ENCODE assay signal across 9 cellular contexts in the genomic region with DNA sequence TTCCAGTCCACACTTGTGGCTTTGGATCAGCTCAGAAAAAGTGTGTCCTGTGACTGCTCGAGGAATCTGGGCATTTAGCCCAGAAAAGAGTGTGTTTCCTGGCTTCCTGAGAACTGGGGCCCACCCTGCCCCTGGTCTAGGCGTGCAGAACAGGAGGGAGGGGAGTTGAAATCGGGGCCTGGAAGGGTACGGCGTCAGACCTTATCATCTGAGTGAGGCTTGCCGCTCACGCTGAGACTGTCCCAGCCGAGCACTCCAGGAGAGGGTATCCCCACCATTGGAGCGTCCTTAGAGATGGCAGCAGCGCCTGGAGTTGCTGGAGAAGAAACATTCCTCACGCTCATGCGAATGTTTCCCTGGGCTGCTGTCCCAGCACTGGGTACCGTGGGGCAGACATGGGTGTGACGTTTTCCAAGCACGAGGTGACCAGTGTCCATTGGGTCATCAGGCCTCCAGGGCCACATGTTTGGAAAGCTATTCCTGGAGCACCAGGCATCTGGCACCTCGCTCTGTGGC. TPM values are rescaled to one million over a fixed set of nuclear protein-coding genes. Genes with fewer than 3 reads are reported as not detected.
A peak's percentile ranks its signal among the peaks of the same experiment; 100 is the strongest.
DNase-seq lines count a peak whose midpoint lies in the region; ATAC-seq and TF ChIP-seq lines count a peak whose summit lies in the region.
"Had no signal": no experiment of that assay in that cellular context is flagged by ENCODE, and none has a peak within 500 bp of the region (broad histone marks: within the 10 kb centered on the region; RNA-seq: fewer than 3 reads in every experiment).

No MANE protein-coding gene starts in this region.

- no peaks in the 10 kb centered on the region for H3K9me3 Mint-ChIP-seq in activated B cell treated with CpG ODN at 0.5 μM for 24 hours
- H3K9me3 Mint-ChIP-seq in glutamatergic neuron (ENCODE audit: unreplicated experiment), result peaks cover 4% of the 10 kb centered on the region
- no peaks in the 10 kb centered on the region for H3K9me3 Mint-ChIP-seq in activated CD4-positive, alpha-beta T cell treated with anti-CD3 and anti-CD28 coated beads for 36 hours (ENCODE audit: low read depth)
- H3K9me3 Mint-ChIP-seq: activated naive CD4-positive, alpha-beta T cell treated with anti-CD3 and anti-CD28 coated beads, Interleukin-2, amount 50 U/mL, for 24 hours had no signal

- H3K4me1 Mint-ChIP-seq in activated B cell treated with CpG ODN at 0.5 μM for 24 hours (peaks cover 87% of the 10 kb centered on the region), glutamatergic neuron (ENCODE audit: low read depth, unreplicated experiment) (no peaks in the 10 kb centered on the region)
- peaks cover under 1% of the 10 kb centered on the region for H3K4me1 Mint-ChIP-seq in activated CD4-positive, alpha-beta T cell treated with anti-CD3 and anti-CD28 coated beads for 36 hours
- H3K4me1 Mint-ChIP-seq: activated naive CD4-positive, alpha-beta T cell treated with anti-CD3 and anti-CD28 coated beads, Interleukin-2, amount 50 U/mL, for 24 hours had no signal

- ATAC-seq in activated B cell treated with CpG ODN at 0.5 μM for 24 hours (ENCODE audit: low read depth), result no peak
- no peak for ATAC-seq in activated CD4-positive, alpha-beta T cell treated with anti-CD3 and anti-CD28 coated beads for 36 hours

- H3K4me3 ChIP-seq in rectal smooth muscle tissue (ENCODE audit: low read length), result no peak overlapping the region

- peak overlapping the region; percentile 51 for H3K27ac ChIP-seq in rectal smooth muscle tissue (ENCODE audit: low read depth, low read length)

- H3K36me3 ChIP-seq in rectal smooth muscle tissue (ENCODE audit: control insufficient read depth, insufficient read depth, low read length), result no peaks in the 10 kb centered on the region

- H3K4me1 ChIP-seq in rectal smooth muscle tissue (ENCODE audit: control insufficient read depth, insufficient read depth, low read length), result peaks cover 28% of the 10 kb centered on the region

- H3K36me3 Mint-ChIP-seq in activated B cell treated with CpG ODN at 0.5 μM for 24 hours (ENCODE audit: low read depth) (peaks cover 14% of the 10 kb centered on the region), glutamatergic neuron (ENCODE audit: unreplicated experiment) (no peaks in the 10 kb centered on the region)
- no peaks in the 10 kb centered on the region for H3K36me3 Mint-ChIP-seq in activated CD4-positive, alpha-beta T cell treated with anti-CD3 and anti-CD28 coated beads for 36 hours (ENCODE audit: low read depth)
- H3K36me3 Mint-ChIP-seq: activated naive CD4-positive, alpha-beta T cell treated with anti-CD3 and anti-CD28 coated beads, Interleukin-2, amount 50 U/mL, for 24 hours had no signal

- H3K9ac ChIP-seq in rectal smooth muscle tissue (ENCODE audit: low read length), result no peak overlapping the region

- CTCF ChIA-PET in activated B cell treated with CpG ODN at 0.5 μM for 24 hours (lab: Charles Lee), result no interaction called here
- CTCF ChIA-PET in activated CD4-positive, alpha-beta T cell treated with anti-CD3 and anti-CD28 coated beads for 36 hours (lab: Charles Lee), result no interaction called here

- intact Hi-C loops in activated B cell treated with CpG ODN at 0.5 μM for 24 hours (cut with micrococcal nuclease), result no loop called here
- intact Hi-C loops in activated CD4-positive, alpha-beta T cell treated with anti-CD3 and anti-CD28 coated beads for 36 hours (cut with DNase I, micrococcal nuclease), result no loop called here

- TF ChIP-seq CTCF in activated B cell treated with CpG ODN at 0.5 μM for 24 hours (IDR thresholded peaks at IDR 0.05) (no peak), glutamatergic neuron (IDR thresholded peaks at IDR 0.05; ENCODE audit: partially characterized antibody, unreplicated experiment) (no peak)

- POLR2A ChIA-PET in activated B cell treated with CpG ODN at 0.5 μM for 24 hours (lab: Charles Lee), result no interaction called here
- POLR2A ChIA-PET in activated CD4-positive, alpha-beta T cell treated with anti-CD3 and anti-CD28 coated beads for 36 hours (lab: Charles Lee), result no interaction called here

- peak in 8 of 14 donors; percentile 22 to 61 (median 44) for DNase-seq in C1 segment of cervical spinal cord (lab: John Stamatoyannopoulos, UW)
- DNase-seq in activated B cell treated with CpG ODN at 0.5 μM for 24 hours, result no peak
- DNase-seq in glomerular visceral epithelial cell (ENCODE audit: extremely low spot score), result peak; percentile 92
- DNase-seq in glutamatergic neuron, result no peak
- no peak for DNase-seq in activated CD4-positive, alpha-beta T cell treated with anti-CD3 and anti-CD28 coated beads for 36 hours
- no peak for DNase-seq in DMS53 treated with DMSO at 0.1 percent for 48 hours (lab: John Stamatoyannopoulos, UW; ENCODE audit: unreplicated experiment)
- DNase-seq in DMS79 (lab: John Stamatoyannopoulos, UW), result no peak

- H3K27ac Mint-ChIP-seq in activated B cell treated with CpG ODN at 0.5 μM for 24 hours (peak overlapping the region; percentile 65), glutamatergic neuron (ENCODE audit: unreplicated experiment) (no peak overlapping the region)
- no peak overlapping the region for H3K27ac Mint-ChIP-seq in activated CD4-positive, alpha-beta T cell treated with anti-CD3 and anti-CD28 coated beads for 36 hours
- H3K27ac Mint-ChIP-seq: activated naive CD4-positive, alpha-beta T cell treated with anti-CD3 and anti-CD28 coated beads, Interleukin-2, amount 50 U/mL, for 24 hours had no signal

- H3K4me3 Mint-ChIP-seq in activated B cell treated with CpG ODN at 0.5 μM for 24 hours, result no peak overlapping the region
- no peak overlapping the region for H3K4me3 Mint-ChIP-seq in glutamatergic neuron (ENCODE audit: unreplicated experiment)
- no peak overlapping the region for H3K4me3 Mint-ChIP-seq in activated CD4-positive, alpha-beta T cell treated with anti-CD3 and anti-CD28 coated beads for 36 hours
- H3K4me3 Mint-ChIP-seq: activated naive CD4-positive, alpha-beta T cell treated with anti-CD3 and anti-CD28 coated beads, Interleukin-2, amount 50 U/mL, for 24 hours had no signal

- H3K27me3 ChIP-seq in rectal smooth muscle tissue (ENCODE audit: control insufficient read depth, insufficient read depth, low read length), result no peaks in the 10 kb centered on the region

- H3K27me3 Mint-ChIP-seq in activated B cell treated with CpG ODN at 0.5 μM for 24 hours (no peaks in the 10 kb centered on the region), glutamatergic neuron (ENCODE audit: unreplicated experiment) (peaks cover 3% of the 10 kb centered on the region)
- H3K27me3 Mint-ChIP-seq in activated CD4-positive, alpha-beta T cell treated with anti-CD3 and anti-CD28 coated beads for 36 hours, result no peaks in the 10 kb centered on the region
- H3K27me3 Mint-ChIP-seq: activated naive CD4-positive, alpha-beta T cell treated with anti-CD3 and anti-CD28 coated beads, Interleukin-2, amount 50 U/mL, for 24 hours had no signal

RNA-seq across cellular contexts. Expression of gene NEK6, which starts 22.5 kb away (rescaled TPM):
- total RNA-seq in activated B cell treated with CpG ODN at 0.5 μM for 24 hours (110 and 115 TPM in 2 replicates), glutamatergic neuron (ENCODE audit: unreplicated experiment) (5.4 TPM)
- total RNA-seq in activated CD4-positive, alpha-beta T cell treated with anti-CD3 and anti-CD28 coated beads for 36 hours, result 10 to 100 TPM in 1 of 2 experiments, 1 to 10 TPM in 1; 6.4 to 10.1 TPM

Comparison
In these comparisons a context has a peak if more than half of its experiments do, and no peak if none do; other contexts are left out.
1. DNase-seq: peak in C1 segment of cervical spinal cord (8 of 14) and glomerular visceral epithelial cell (single experiment); none in activated B cell treated with CpG ODN at 0.5 μM for 24 hours (single experiment), glutamatergic neuron (single experiment), activated CD4-positive, alpha-beta T cell treated with anti-CD3 and anti-CD28 coated beads for 36 hours (single experiment), DMS53 treated with DMSO at 0.1 percent for 48 hours (single experiment) and DMS79 (single experiment).